In genomic region chr16:74774223-74775139, GRCh38 we compare ENCODE assay signal across 8 cellular contexts. TPM values are rescaled to one million over a fixed set of nuclear protein-coding genes. Genes with fewer than 3 reads are reported as not detected.
DNase-seq lines count a peak whose midpoint lies in the region; ATAC-seq and TF ChIP-seq lines count a peak whose summit lies in the region.

FA2H (minus strand) TSS chr16:74774820; CDS start chr16:74774755, 65 bp downstream.

- H3K27ac Mint-ChIP-seq in activated CD4-positive, alpha-beta T cell treated with anti-CD3 and anti-CD28 coated beads for 36 hours: no peak within 1 kb of the TSS

- TF ChIP-seq RAD21 in liver (IDR thresholded peaks at IDR 0.05): no peak

- H3K4me1 ChIP-seq in colonic mucosa: no peaks in the 10 kb centered on the region
- H3K4me1 ChIP-seq in liver (ENCODE audit: control insufficient read depth in 4 of 4, insufficient read depth in 4 of 4, low read length in 3 of 4): peaks cover 9 to 14% (median 9%) of the 10 kb centered on the region in 4 donors

- peak within 1 kb of the TSS; percentile 46 for H3K4me3 Mint-ChIP-seq in activated CD4-positive, alpha-beta T cell treated with anti-CD3 and anti-CD28 coated beads for 36 hours

- H3K9ac ChIP-seq in colonic mucosa (ENCODE audit: low read depth in 2 of 2, low read length in 2 of 2) (peak within 1 kb of the TSS; percentile 80 to 92), liver (ENCODE audit: low read depth in 1 of 2, low read length in 2 of 2) (peak within 1 kb of the TSS in 1 of 2 donors; percentile 27)

- intact Hi-C loops in activated CD4-positive, alpha-beta T cell treated with anti-CD3 and anti-CD28 coated beads for 36 hours (cut with DNase I, micrococcal nuclease): loop anchor here in 1 of 2 experiments (2.0 kb wide), 1 partner anchor 74 kb away; the partner anchor contains the start of gene MLKL
- intact Hi-C loops in colonic mucosa (cut with DNase I): no loop called here

- H3K4me3 ChIP-seq in colonic mucosa (peak within 1 kb of the TSS; percentile 71), liver (ENCODE audit: low read depth in 1 of 3, low read length in 3 of 3) (peak within 1 kb of the TSS in 2 of 3 donors; percentile 29 to 54)

- TF ChIP-seq CTCF in colonic mucosa (IDR thresholded peaks at IDR 0.05) (peak; percentile 24), liver (IDR thresholded peaks at IDR 0.05; ENCODE audit: low read depth, low read length, missing input control) (peak; percentile 26)

- DNase-seq in ACHN (peak; percentile 95), NCI-H2196 (lab: John Stamatoyannopoulos, UW; ENCODE audit: unreplicated experiment) (peak; percentile 82), colonic mucosa (peak; percentile 91)
- DNase-seq in activated CD4-positive, alpha-beta T cell treated with anti-CD3 and anti-CD28 coated beads for 36 hours: peak; percentile 84
- DNase-seq in stimulated activated CD4-positive, alpha-beta T cell treated with anti-CD3 and anti-CD28 coated beads, Interleukin-4, amount 100 ng/mL, for 4 hours: peak; percentile 51 to 58

- CTCF ChIA-PET in activated CD4-positive, alpha-beta T cell treated with anti-CD3 and anti-CD28 coated beads for 36 hours (lab: Charles Lee): interaction anchor here (0.6 to 1.7 kb wide), 8 partner anchors 9 to 88 kb away, joined by 3 to 5 read pairs (median 4); no protein-coding TSS in a partner anchor

- 1% methylated on average over 94 of the region's 94 CpGs for WGBS in liver

- H3K9me3 Mint-ChIP-seq in activated CD4-positive, alpha-beta T cell treated with anti-CD3 and anti-CD28 coated beads for 36 hours (ENCODE audit: low read depth): no peaks in the 10 kb centered on the region

- H3K9me3 ChIP-seq in colonic mucosa (no peaks in the 10 kb centered on the region), liver (ENCODE audit: control insufficient read depth in 4 of 4, low read length in 3 of 4) (no peaks in the 10 kb centered on the region)

- H3K36me3 Mint-ChIP-seq in activated CD4-positive, alpha-beta T cell treated with anti-CD3 and anti-CD28 coated beads for 36 hours (ENCODE audit: low read depth): no peaks in the 10 kb centered on the region

- peaks cover 7% of the 10 kb centered on the region for H3K27me3 ChIP-seq in colonic mucosa
- peaks cover 0 to 4% (median 0%) of the 10 kb centered on the region in 4 donors for H3K27me3 ChIP-seq in liver (ENCODE audit: control insufficient read depth in 4 of 4, insufficient read depth in 4 of 4, low read length in 3 of 4)

- H3K36me3 ChIP-seq in colonic mucosa (no peaks in the 10 kb centered on the region), liver (ENCODE audit: control insufficient read depth in 4 of 4, insufficient read depth in 3 of 4, low read depth in 1 of 4, low read length in 3 of 4) (no peaks in the 10 kb centered on the region)

- H3K27ac ChIP-seq in colonic mucosa (peak within 1 kb of the TSS; percentile 90), liver (ENCODE audit: low read depth in 1 of 2, low read length in 2 of 2) (no peak within 1 kb of the TSS)

- H3K4me1 Mint-ChIP-seq in activated CD4-positive, alpha-beta T cell treated with anti-CD3 and anti-CD28 coated beads for 36 hours: peaks cover 6% of the 10 kb centered on the region

- ATAC-seq in GM18909 (IDR thresholded peaks at IDR 0.05; ENCODE audit: poor library complexity, unreplicated experiment) (peak; percentile 91), HG03108 (IDR thresholded peaks at IDR 0.05; ENCODE audit: unreplicated experiment) (peak; percentile 82)
- peak; percentile 99 for ATAC-seq in activated CD4-positive, alpha-beta T cell treated with anti-CD3 and anti-CD28 coated beads for 36 hours

- POLR2A ChIA-PET in activated CD4-positive, alpha-beta T cell treated with anti-CD3 and anti-CD28 coated beads for 36 hours (lab: Charles Lee): interaction anchor here (1.4 to 1.9 kb wide), 2 partner anchors 12 to 107 kb away, joined by 3 to 5 read pairs; partner anchors contain the start of gene RFWD3

- in situ Hi-C loops in ACHN (cut with HindIII; ENCODE audit: low pct_ligation_motif_present, low pct_unique_long_range_greater_than_20kb, low sequenced_read_pairs): no loop called here

- peaks cover 38% of the 10 kb centered on the region for H3K27me3 Mint-ChIP-seq in activated CD4-positive, alpha-beta T cell treated with anti-CD3 and anti-CD28 coated beads for 36 hours

TF ChIP-seq in liver, 16 proteins besides CTCF, POLR2A, EP300 and RAD21:
- TF ChIP-seq MAX (IDR thresholded peaks at IDR 0.05): no peak
- no peak for TF ChIP-seq EGR1 (IDR thresholded peaks at IDR 0.05; ENCODE audit: low read depth in 2 of 2)
TF ChIP-seq in liver: peak in this region for 0.

RNA-seq across cellular contexts. Expression of gene FA2H, which starts in this region (rescaled TPM):
- not detected for total RNA-seq in activated CD4-positive, alpha-beta T cell treated with anti-CD3 and anti-CD28 coated beads for 36 hours
- total RNA-seq in colonic mucosa (10 to 100 TPM; 51.0 to 75.7 TPM), liver (under 1 TPM; 0.14 to 0.17 TPM)
- polyA plus RNA-seq in liver: under 1 TPM in 1 of 2 donors, not detected in 1; 0.02 TPM

Comparison
In these comparisons a context has a peak if more than half of its experiments do, and no peak if none do; other contexts are left out.
1. RNA of gene FA2H (total RNA-seq): 51.0 to 75.7 TPM in colonic mucosa; 0.14 to 0.17 TPM in liver and not detected in activated CD4-positive, alpha-beta T cell treated with anti-CD3 and anti-CD28 coated beads for 36 hours; every median in the first group is over 10 times any median in the second.
2. Peak in DNase-seq and ATAC-seq in activated CD4-positive, alpha-beta T cell treated with anti-CD3 and anti-CD28 coated beads for 36 hours; RNA of the gene not detected or under 1 TPM.
3. Peak in every context shown above with its lines, with median percentiles within 50 percentile points of each other: DNase-seq and ATAC-seq.